1 cellular context compared by ENCODE assay signal in genomic region chr9:121975801-121976277, GRCh38.
TF ChIP-seq lines count a peak whose summit lies in the region.

No MANE protein-coding gene starts in this region.

TF ChIP-seq in HepG2, 621 proteins besides CTCF, POLR2A, EP300 and RAD21 (continued from another document):
- TF ChIP-seq ARID3A (IDR thresholded peaks at IDR 0.05; ENCODE audit: low read depth, low read length) (peak; percentile 22; the same call in 1 of the 2 replicates), XRCC5 (optimal IDR thresholded peaks at IDR 0.05; ENCODE audit: low read length) (peak; percentile 21), ZNF644 (CRISPR knock-in tag; IDR thresholded peaks at IDR 0.05; ENCODE audit: low read depth) (peak; percentile 67; the same call in 1 of the 2 replicates), NCOA2 (CRISPR knock-in tag; IDR thresholded peaks at IDR 0.05) (peak; percentile 86), RARG (CRISPR knock-in tag; IDR thresholded peaks at IDR 0.05; ENCODE audit: low read depth) (no peak), HIVEP1 (CRISPR knock-in tag; IDR thresholded peaks at IDR 0.05) (no peak), SAP130 (CRISPR knock-in tag; IDR thresholded peaks at IDR 0.05; ENCODE audit: low read depth) (peak; percentile 77), PAXIP1 (CRISPR knock-in tag; conservative IDR thresholded peaks at IDR 0.05) (peak; percentile 88), ZNF792 (CRISPR knock-in tag; IDR thresholded peaks at IDR 0.05) (0 out of 2 replicates have a peak, but pooled peaks have one; percentile 46), ZGPAT (CRISPR knock-in tag; IDR thresholded peaks at IDR 0.05) (peak; percentile 73), MAF1 (CRISPR knock-in tag; IDR thresholded peaks at IDR 0.05; ENCODE audit: borderline replicate concordance) (no peak), MXI1 (IDR thresholded peaks at IDR 0.05; ENCODE audit: borderline replicate concordance, low read depth, low read length) (peak; percentile 53; the same call in 1 of the 3 replicates), ATF1 (CRISPR knock-in tag; IDR thresholded peaks at IDR 0.05) (0 out of 2 replicates have a peak, but pooled peaks have one; percentile 4), ZNF430 (CRISPR knock-in tag; IDR thresholded peaks at IDR 0.05) (no peak), ZMYM4 (CRISPR knock-in tag; IDR thresholded peaks at IDR 0.05) (peak; percentile 69), CEBPG (CRISPR knock-in tag; IDR thresholded peaks at IDR 0.05) (peak; percentile 18; the same call in 1 of the 2 replicates), MAFK (conservative IDR thresholded peaks at IDR 0.05 in 1 of 2, IDR thresholded peaks at IDR 0.05 in 1 of 2; ENCODE audit: low read length in 2 of 2) (peak in 1 of 2 experiments; percentile 2; a peak in 1 of 4 replicates), NR2F6 (IDR thresholded peaks at IDR 0.05) (0 out of 2 replicates have a peak, but pooled peaks have one; percentile 23), NR2F6 (CRISPR knock-in tag; IDR thresholded peaks at IDR 0.05) (peak; percentile 32; the same call in 1 of the 2 replicates), ZSCAN25 (CRISPR knock-in tag; IDR thresholded peaks at IDR 0.05) (peak; percentile 96), ZNF749 (CRISPR knock-in tag; IDR thresholded peaks at IDR 0.05; ENCODE audit: borderline replicate concordance) (no peak; the same call in 1 of the 2 replicates), IRF2 (CRISPR knock-in tag; IDR thresholded peaks at IDR 0.05) (peak; percentile 41; the same call in 1 of the 2 replicates), ZNF331 (CRISPR knock-in tag; IDR thresholded peaks at IDR 0.05) (peak; percentile 26; the same call in 1 of the 2 replicates), AHDC1 (CRISPR knock-in tag; IDR thresholded peaks at IDR 0.05; ENCODE audit: borderline replicate concordance) (peak; percentile 71; the same call in 1 of the 2 replicates), FOSL2 (CRISPR knock-in tag; IDR thresholded peaks at IDR 0.05) (peak; percentile 83), BHLHE40 (IDR thresholded peaks at IDR 0.05; ENCODE audit: low read length) (peak; percentile 35; the same call in 1 of the 2 replicates), ZNF292 (CRISPR knock-in tag; IDR thresholded peaks at IDR 0.05; ENCODE audit: borderline replicate concordance, low read depth) (0 out of 2 replicates have a peak, but pooled peaks have one; percentile 47), ERF (CRISPR knock-in tag; IDR thresholded peaks at IDR 0.05) (peak; percentile 67), ZNF513 (CRISPR knock-in tag; conservative IDR thresholded peaks at IDR 0.05) (no peak)
